In genomic region chr9:129339539-129340157, GRCh38 we compare ENCODE assay signal across 2 cellular contexts.
TF ChIP-seq lines count a peak whose summit lies in the region.

No MANE protein-coding gene starts in this region.

TF ChIP-seq in A549, 52 proteins besides CTCF, POLR2A, EP300 and RAD21:
- TF ChIP-seq RFX5 (IDR thresholded peaks at IDR 0.05): no peak
- no peak for TF ChIP-seq SMC3 (IDR thresholded peaks at IDR 0.05)
- TF ChIP-seq MAX (IDR thresholded peaks at IDR 0.05): no peak
- no peak for TF ChIP-seq JUN (IDR thresholded peaks at IDR 0.05)
- TF ChIP-seq TP53 (CRISPR knock-in tag; IDR thresholded peaks at IDR 0.05): no peak
- TF ChIP-seq FOSB (CRISPR knock-in tag; IDR thresholded peaks at IDR 0.05): no peak
- no peak for TF ChIP-seq SREBF2 (IDR thresholded peaks at IDR 0.05)
- TF ChIP-seq KDM5A (IDR thresholded peaks at IDR 0.05): no peak
- no peak for TF ChIP-seq BCL3 (IDR thresholded peaks at IDR 0.05)
- no peak for TF ChIP-seq ESRRA (IDR thresholded peaks at IDR 0.05; ENCODE audit: borderline replicate concordance, low read length)
- TF ChIP-seq BHLHE40 (IDR thresholded peaks at IDR 0.05; ENCODE audit: low read depth, low read length): no peak
- no peak for TF ChIP-seq HEYL (CRISPR knock-in tag; IDR thresholded peaks at IDR 0.05)
- TF ChIP-seq KDM1A (IDR thresholded peaks at IDR 0.05; ENCODE audit: low read depth): no peak
- no peak for TF ChIP-seq MAFK (IDR thresholded peaks at IDR 0.05; ENCODE audit: partially characterized antibody)
- no peak for TF ChIP-seq FOXS1 (CRISPR knock-in tag; IDR thresholded peaks at IDR 0.05)

TF ChIP-seq in IMR-90, 13 proteins besides CTCF, POLR2A, EP300 and RAD21:
- TF ChIP-seq CEBPB (IDR thresholded peaks at IDR 0.05; ENCODE audit: low read depth, low read length): no peak
- TF ChIP-seq CHD1 (IDR thresholded peaks at IDR 0.05; ENCODE audit: low read depth, low read length): no peak
- TF ChIP-seq, protein P1, sequence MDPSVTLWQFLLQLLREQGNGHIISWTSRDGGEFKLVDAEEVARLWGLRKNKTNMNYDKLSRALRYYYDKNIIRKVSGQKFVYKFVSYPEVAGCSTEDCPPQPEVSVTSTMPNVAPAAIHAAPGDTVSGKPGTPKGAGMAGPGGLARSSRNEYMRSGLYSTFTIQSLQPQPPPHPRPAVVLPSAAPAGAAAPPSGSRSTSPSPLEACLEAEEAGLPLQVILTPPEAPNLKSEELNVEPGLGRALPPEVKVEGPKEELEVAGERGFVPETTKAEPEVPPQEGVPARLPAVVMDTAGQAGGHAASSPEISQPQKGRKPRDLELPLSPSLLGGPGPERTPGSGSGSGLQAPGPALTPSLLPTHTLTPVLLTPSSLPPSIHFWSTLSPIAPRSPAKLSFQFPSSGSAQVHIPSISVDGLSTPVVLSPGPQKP (IDR thresholded peaks at IDR 0.05; ENCODE audit: borderline replicate concordance, low read depth, low read length): no peak
- TF ChIP-seq MAFK (IDR thresholded peaks at IDR 0.05; ENCODE audit: low read depth, low read length): no peak
- TF ChIP-seq NFE2L2 (IDR thresholded peaks at IDR 0.05; ENCODE audit: low read depth, low read length): no peak
- TF ChIP-seq BHLHE40 (IDR thresholded peaks at IDR 0.05; ENCODE audit: low read depth, low read length): no peak
- TF ChIP-seq RFX5 (IDR thresholded peaks at IDR 0.05; ENCODE audit: low read depth, low read length): no peak
- TF ChIP-seq FOS (IDR thresholded peaks at IDR 0.05; ENCODE audit: low read depth, low read length): no peak
